Comparison of ENCODE assay signal across 2 cellular contexts in genomic region chr3:196471551-196471950, GRCh38.
TF ChIP-seq lines count a peak whose summit lies in the region.

No MANE protein-coding gene starts in this region.

TF ChIP-seq in SK-N-SH treated with all-trans-retinoic acid at 6 μM for 48 hours, 23 proteins besides CTCF, POLR2A, EP300 and RAD21:
- TF ChIP-seq ZC3H10 (CRISPR knock-in tag; IDR thresholded peaks at IDR 0.05), result no peak
- no peak for TF ChIP-seq ZFP30 (CRISPR knock-in tag; IDR thresholded peaks at IDR 0.05)
- no peak for TF ChIP-seq TCF4 (CRISPR knock-in tag; IDR thresholded peaks at IDR 0.05; ENCODE audit: borderline replicate concordance)
- no peak for TF ChIP-seq ZFP3 (CRISPR knock-in tag; IDR thresholded peaks at IDR 0.05)
- no peak for TF ChIP-seq PPARA (CRISPR knock-in tag; IDR thresholded peaks at IDR 0.05; ENCODE audit: borderline replicate concordance)
- no peak for TF ChIP-seq OSR1 (CRISPR knock-in tag; IDR thresholded peaks at IDR 0.05)
- no peak for TF ChIP-seq POU6F1 (CRISPR knock-in tag; IDR thresholded peaks at IDR 0.05; ENCODE audit: borderline replicate concordance, low read depth)
- TF ChIP-seq ZNF565 (CRISPR knock-in tag; conservative IDR thresholded peaks at IDR 0.05; ENCODE audit: low read depth), result no peak
- TF ChIP-seq ARNTL (CRISPR knock-in tag; IDR thresholded peaks at IDR 0.05; ENCODE audit: borderline replicate concordance, low read depth), result no peak
- no peak for TF ChIP-seq ZNF8 (CRISPR knock-in tag; IDR thresholded peaks at IDR 0.05)
- no peak for TF ChIP-seq TOX (CRISPR knock-in tag; IDR thresholded peaks at IDR 0.05; ENCODE audit: borderline replicate concordance)
- no peak for TF ChIP-seq TSHZ2 (CRISPR knock-in tag; IDR thresholded peaks at IDR 0.05)
- no peak for TF ChIP-seq ISL1 (CRISPR knock-in tag; IDR thresholded peaks at IDR 0.05)
- no peak for TF ChIP-seq CSDC2 (CRISPR knock-in tag; IDR thresholded peaks at IDR 0.05)
- TF ChIP-seq CREB5 (CRISPR knock-in tag; IDR thresholded peaks at IDR 0.05; ENCODE audit: low read depth), result no peak
- TF ChIP-seq GLIS3 (CRISPR knock-in tag; IDR thresholded peaks at IDR 0.05), result no peak
- no peak for TF ChIP-seq BACH2 (CRISPR knock-in tag; IDR thresholded peaks at IDR 0.05; ENCODE audit: borderline replicate concordance)
- no peak for TF ChIP-seq ZNF70 (CRISPR knock-in tag; IDR thresholded peaks at IDR 0.05)
- TF ChIP-seq, protein P1, sequence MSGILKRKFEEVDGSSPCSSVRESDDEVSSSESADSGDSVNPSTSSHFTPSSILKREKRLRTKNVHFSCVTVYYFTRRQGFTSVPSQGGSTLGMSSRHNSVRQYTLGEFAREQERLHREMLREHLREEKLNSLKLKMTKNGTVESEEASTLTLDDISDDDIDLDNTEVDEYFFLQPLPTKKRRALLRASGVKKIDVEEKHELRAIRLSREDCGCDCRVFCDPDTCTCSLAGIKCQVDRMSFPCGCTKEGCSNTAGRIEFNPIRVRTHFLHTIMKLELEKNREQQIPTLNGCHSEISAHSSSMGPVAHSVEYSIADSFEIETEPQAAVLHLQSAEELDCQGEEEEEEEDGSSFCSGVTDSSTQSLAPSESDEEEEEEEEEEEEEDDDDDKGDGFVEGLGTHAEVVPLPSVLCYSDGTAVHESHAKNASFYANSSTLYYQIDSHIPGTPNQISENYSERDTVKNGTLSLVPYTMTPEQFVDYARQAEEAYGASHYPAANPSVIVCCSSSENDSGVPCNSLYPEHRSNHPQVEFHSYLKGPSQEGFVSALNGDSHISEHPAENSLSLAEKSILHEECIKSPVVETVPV (CRISPR knock-in tag; IDR thresholded peaks at IDR 0.05), result no peak

TF ChIP-seq in SK-N-SH, 30 proteins besides CTCF, POLR2A, EP300 and RAD21:
- TF ChIP-seq MXI1 (IDR thresholded peaks at IDR 0.05; ENCODE audit: low read depth, low read length) (no peak), RFX5 (IDR thresholded peaks at IDR 0.05; ENCODE audit: low read length) (no peak), FOXJ3 (CRISPR knock-in tag; IDR thresholded peaks at IDR 0.05) (no peak)
TF ChIP-seq in SK-N-SH: peak in this region for 0.
